1 cellular context compared by ENCODE assay signal in the genomic region with DNA sequence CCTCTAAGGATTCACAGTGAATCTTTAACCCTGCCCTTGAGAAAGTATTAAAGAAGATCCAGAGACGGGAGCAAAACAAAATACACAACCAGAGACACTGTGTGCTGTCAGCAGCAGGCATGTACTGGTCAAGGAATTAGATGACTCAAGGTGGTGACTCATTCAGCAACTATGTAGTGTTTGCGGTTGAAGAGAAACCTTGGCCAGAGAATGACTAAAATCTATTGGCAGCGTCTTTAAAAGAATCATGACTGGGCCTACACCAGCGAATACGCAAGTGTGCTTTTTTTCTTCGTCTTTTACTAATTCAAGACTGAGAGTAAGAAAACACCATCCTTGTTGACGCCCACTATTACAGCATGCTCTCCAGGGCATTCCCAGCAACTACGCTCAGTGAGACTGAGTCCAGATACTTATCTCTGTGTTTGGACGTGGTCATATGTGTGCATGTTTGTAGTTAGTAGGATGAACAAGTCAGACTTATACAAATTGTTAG.
TF ChIP-seq lines count a peak whose summit lies in the region.

No MANE protein-coding gene starts in this region.

TF ChIP-seq in H1, 55 proteins besides CTCF, POLR2A, EP300 and RAD21:
- TF ChIP-seq, protein P1, sequence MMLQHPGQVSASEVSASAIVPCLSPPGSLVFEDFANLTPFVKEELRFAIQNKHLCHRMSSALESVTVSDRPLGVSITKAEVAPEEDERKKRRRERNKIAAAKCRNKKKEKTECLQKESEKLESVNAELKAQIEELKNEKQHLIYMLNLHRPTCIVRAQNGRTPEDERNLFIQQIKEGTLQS (IDR thresholded peaks at IDR 0.05; ENCODE audit: insufficient read depth, low read depth, low read length) = peak; percentile 68
- no peak for TF ChIP-seq RBBP5 (IDR thresholded peaks at IDR 0.05; ENCODE audit: borderline replicate concordance, low read depth, low read length)
- no peak for TF ChIP-seq TAF1 (IDR thresholded peaks at IDR 0.05; ENCODE audit: low read depth, low read length)
- no peak for TF ChIP-seq TBP (IDR thresholded peaks at IDR 0.05; ENCODE audit: low read depth, low read length)
- no peak for TF ChIP-seq EZH2 (IDR thresholded peaks at IDR 0.05; ENCODE audit: low read depth, low read length, severe bottlenecking)
- TF ChIP-seq JUN (IDR thresholded peaks at IDR 0.05; ENCODE audit: low read depth, low read length) = peak; percentile 100
- TF ChIP-seq SIRT6 (IDR thresholded peaks at IDR 0.05; ENCODE audit: low read length) = no peak
- TF ChIP-seq TEAD4 (IDR thresholded peaks at IDR 0.05; ENCODE audit: low read depth, low read length) = peak; percentile 87
- no peak for TF ChIP-seq FOSL1 (IDR thresholded peaks at IDR 0.05; ENCODE audit: insufficient read depth, low read depth, low read length)
- TF ChIP-seq CREB1 (IDR thresholded peaks at IDR 0.05) = no peak
- TF ChIP-seq SP2 (IDR thresholded peaks at IDR 0.05; ENCODE audit: low read length) = no peak
- peak; percentile 40; the same call in 1 of the 2 replicates for TF ChIP-seq SP1 (IDR thresholded peaks at IDR 0.05; ENCODE audit: low read depth, low read length)
- TF ChIP-seq, protein P2, sequence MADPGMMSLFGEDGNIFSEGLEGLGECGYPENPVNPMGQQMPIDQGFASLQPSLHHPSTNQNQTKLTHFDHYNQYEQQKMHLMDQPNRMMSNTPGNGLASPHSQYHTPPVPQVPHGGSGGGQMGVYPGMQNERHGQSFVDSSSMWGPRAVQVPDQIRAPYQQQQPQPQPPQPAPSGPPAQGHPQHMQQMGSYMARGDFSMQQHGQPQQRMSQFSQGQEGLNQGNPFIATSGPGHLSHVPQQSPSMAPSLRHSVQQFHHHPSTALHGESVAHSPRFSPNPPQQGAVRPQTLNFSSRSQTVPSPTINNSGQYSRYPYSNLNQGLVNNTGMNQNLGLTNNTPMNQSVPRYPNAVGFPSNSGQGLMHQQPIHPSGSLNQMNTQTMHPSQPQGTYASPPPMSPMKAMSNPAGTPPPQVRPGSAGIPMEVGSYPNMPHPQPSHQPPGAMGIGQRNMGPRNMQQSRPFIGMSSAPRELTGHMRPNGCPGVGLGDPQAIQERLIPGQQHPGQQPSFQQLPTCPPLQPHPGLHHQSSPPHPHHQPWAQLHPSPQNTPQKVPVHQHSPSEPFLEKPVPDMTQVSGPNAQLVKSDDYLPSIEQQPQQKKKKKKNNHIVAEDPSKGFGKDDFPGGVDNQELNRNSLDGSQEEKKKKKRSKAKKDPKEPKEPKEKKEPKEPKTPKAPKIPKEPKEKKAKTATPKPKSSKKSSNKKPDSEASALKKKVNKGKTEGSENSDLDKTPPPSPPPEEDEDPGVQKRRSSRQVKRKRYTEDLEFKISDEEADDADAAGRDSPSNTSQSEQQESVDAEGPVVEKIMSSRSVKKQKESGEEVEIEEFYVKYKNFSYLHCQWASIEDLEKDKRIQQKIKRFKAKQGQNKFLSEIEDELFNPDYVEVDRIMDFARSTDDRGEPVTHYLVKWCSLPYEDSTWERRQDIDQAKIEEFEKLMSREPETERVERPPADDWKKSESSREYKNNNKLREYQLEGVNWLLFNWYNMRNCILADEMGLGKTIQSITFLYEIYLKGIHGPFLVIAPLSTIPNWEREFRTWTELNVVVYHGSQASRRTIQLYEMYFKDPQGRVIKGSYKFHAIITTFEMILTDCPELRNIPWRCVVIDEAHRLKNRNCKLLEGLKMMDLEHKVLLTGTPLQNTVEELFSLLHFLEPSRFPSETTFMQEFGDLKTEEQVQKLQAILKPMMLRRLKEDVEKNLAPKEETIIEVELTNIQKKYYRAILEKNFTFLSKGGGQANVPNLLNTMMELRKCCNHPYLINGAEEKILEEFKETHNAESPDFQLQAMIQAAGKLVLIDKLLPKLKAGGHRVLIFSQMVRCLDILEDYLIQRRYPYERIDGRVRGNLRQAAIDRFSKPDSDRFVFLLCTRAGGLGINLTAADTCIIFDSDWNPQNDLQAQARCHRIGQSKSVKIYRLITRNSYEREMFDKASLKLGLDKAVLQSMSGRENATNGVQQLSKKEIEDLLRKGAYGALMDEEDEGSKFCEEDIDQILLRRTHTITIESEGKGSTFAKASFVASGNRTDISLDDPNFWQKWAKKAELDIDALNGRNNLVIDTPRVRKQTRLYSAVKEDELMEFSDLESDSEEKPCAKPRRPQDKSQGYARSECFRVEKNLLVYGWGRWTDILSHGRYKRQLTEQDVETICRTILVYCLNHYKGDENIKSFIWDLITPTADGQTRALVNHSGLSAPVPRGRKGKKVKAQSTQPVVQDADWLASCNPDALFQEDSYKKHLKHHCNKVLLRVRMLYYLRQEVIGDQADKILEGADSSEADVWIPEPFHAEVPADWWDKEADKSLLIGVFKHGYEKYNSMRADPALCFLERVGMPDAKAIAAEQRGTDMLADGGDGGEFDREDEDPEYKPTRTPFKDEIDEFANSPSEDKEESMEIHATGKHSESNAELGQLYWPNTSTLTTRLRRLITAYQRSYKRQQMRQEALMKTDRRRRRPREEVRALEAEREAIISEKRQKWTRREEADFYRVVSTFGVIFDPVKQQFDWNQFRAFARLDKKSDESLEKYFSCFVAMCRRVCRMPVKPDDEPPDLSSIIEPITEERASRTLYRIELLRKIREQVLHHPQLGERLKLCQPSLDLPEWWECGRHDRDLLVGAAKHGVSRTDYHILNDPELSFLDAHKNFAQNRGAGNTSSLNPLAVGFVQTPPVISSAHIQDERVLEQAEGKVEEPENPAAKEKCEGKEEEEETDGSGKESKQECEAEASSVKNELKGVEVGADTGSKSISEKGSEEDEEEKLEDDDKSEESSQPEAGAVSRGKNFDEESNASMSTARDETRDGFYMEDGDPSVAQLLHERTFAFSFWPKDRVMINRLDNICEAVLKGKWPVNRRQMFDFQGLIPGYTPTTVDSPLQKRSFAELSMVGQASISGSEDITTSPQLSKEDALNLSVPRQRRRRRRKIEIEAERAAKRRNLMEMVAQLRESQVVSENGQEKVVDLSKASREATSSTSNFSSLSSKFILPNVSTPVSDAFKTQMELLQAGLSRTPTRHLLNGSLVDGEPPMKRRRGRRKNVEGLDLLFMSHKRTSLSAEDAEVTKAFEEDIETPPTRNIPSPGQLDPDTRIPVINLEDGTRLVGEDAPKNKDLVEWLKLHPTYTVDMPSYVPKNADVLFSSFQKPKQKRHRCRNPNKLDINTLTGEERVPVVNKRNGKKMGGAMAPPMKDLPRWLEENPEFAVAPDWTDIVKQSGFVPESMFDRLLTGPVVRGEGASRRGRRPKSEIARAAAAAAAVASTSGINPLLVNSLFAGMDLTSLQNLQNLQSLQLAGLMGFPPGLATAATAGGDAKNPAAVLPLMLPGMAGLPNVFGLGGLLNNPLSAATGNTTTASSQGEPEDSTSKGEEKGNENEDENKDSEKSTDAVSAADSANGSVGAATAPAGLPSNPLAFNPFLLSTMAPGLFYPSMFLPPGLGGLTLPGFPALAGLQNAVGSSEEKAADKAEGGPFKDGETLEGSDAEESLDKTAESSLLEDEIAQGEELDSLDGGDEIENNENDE (IDR thresholded peaks at IDR 0.05; ENCODE audit: insufficient replicate concordance, low read length) = no peak
- no peak for TF ChIP-seq PHF8 (conservative IDR thresholded peaks at IDR 0.05; ENCODE audit: low read depth, low read length)
- no peak for TF ChIP-seq POLR2AphosphoS5 (IDR thresholded peaks at IDR 0.05; ENCODE audit: low read depth, low read length)
- no peak for TF ChIP-seq BCL11A (IDR thresholded peaks at IDR 0.05; ENCODE audit: low read depth in 2 of 2, low read length in 2 of 2)
- TF ChIP-seq CHD2 (IDR thresholded peaks at IDR 0.05; ENCODE audit: low read length) = no peak
- 0 out of 2 replicates have a peak, but pooled peaks have one; percentile 8 for TF ChIP-seq MAX (IDR thresholded peaks at IDR 0.05)
- no peak for TF ChIP-seq SAP30 (IDR thresholded peaks at IDR 0.05; ENCODE audit: insufficient read depth, insufficient replicate concordance, low read length)
- no peak for TF ChIP-seq CHD1 (IDR thresholded peaks at IDR 0.05; ENCODE audit: low read depth, low read length)
- peak; percentile 22; the same call in 1 of the 2 replicates for TF ChIP-seq MAFK (IDR thresholded peaks at IDR 0.05; ENCODE audit: low read depth, low read length)
- TF ChIP-seq, protein P3, sequence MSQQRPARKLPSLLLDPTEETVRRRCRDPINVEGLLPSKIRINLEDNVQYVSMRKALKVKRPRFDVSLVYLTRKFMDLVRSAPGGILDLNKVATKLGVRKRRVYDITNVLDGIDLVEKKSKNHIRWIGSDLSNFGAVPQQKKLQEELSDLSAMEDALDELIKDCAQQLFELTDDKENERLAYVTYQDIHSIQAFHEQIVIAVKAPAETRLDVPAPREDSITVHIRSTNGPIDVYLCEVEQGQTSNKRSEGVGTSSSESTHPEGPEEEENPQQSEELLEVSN (IDR thresholded peaks at IDR 0.05) = no peak
- TF ChIP-seq USF2 (IDR thresholded peaks at IDR 0.05; ENCODE audit: low read length) = no peak
- TF ChIP-seq EGR1 (IDR thresholded peaks at IDR 0.05; ENCODE audit: borderline replicate concordance, low read depth, low read length) = no peak
- TF ChIP-seq SUZ12 (IDR thresholded peaks at IDR 0.05; ENCODE audit: low read length) = no peak
- TF ChIP-seq KDM4A (IDR thresholded peaks at IDR 0.05; ENCODE audit: low read depth, low read length, severe bottlenecking) = no peak
- no peak for TF ChIP-seq POU5F1 (IDR thresholded peaks at IDR 0.05; ENCODE audit: low read depth, low read length)
- no peak for TF ChIP-seq GABPA (IDR thresholded peaks at IDR 0.05; ENCODE audit: borderline replicate concordance, insufficient read depth, low read length)
- TF ChIP-seq CEBPB (IDR thresholded peaks at IDR 0.05; ENCODE audit: low read depth, low read length) = peak; percentile 10; the same call in 1 of the 2 replicates
- TF ChIP-seq RFX5 (IDR thresholded peaks at IDR 0.05; ENCODE audit: borderline replicate concordance, low read depth, low read length) = no peak
- no peak for TF ChIP-seq HDAC6 (IDR thresholded peaks at IDR 0.05; ENCODE audit: low read depth, low read length)
- no peak for TF ChIP-seq CBX5 (IDR thresholded peaks at IDR 0.05; ENCODE audit: low read depth, low read length)
- no peak for TF ChIP-seq BRCA1 (IDR thresholded peaks at IDR 0.05; ENCODE audit: low read depth, low read length)
- peak; percentile 100 for TF ChIP-seq JUND (IDR thresholded peaks at IDR 0.05; ENCODE audit: low read length)
- TF ChIP-seq SRF (IDR thresholded peaks at IDR 0.05; ENCODE audit: low read depth, low read length) = no peak
- no peak for TF ChIP-seq TCF12 (IDR thresholded peaks at IDR 0.05; ENCODE audit: low read depth, low read length)
- TF ChIP-seq NRF1 (IDR thresholded peaks at IDR 0.05; ENCODE audit: low read depth, low read length) = no peak
- no peak for TF ChIP-seq CBX8 (IDR thresholded peaks at IDR 0.05; ENCODE audit: borderline replicate concordance, low read depth, low read length)
- TF ChIP-seq ATF2 (IDR thresholded peaks at IDR 0.05; ENCODE audit: low read length) = peak; percentile 75; the same call in 1 of the 2 replicates
